ENCODE assay signal across 17 cellular contexts in genomic region chr6:163958646-163959045, GRCh38.
DNase-seq lines count a peak whose midpoint lies in the region; ATAC-seq, FAIRE-seq and TF ChIP-seq lines count a peak whose summit lies in the region.
"Had no signal": no experiment of that assay in that cellular context is flagged by ENCODE, and none has a peak within 500 bp of the region (broad histone marks: within the 10 kb centered on the region; RNA-seq: fewer than 3 reads in every experiment).

No MANE protein-coding gene starts in this region.

- no peak for TF ChIP-seq POLR2A in gastrocnemius medialis (IDR thresholded peaks at IDR 0.05)

- no peak overlapping the region for H3K9ac ChIP-seq in PC-3 (ENCODE audit: low read length)
- no peak overlapping the region for H3K9ac ChIP-seq in fibroblast of lung (ENCODE audit: insufficient read depth, low read length)
- H3K9ac ChIP-seq: SK-N-SH had no signal

- CTCF ChIA-PET in PC-3 (lab: Charles Lee): no interaction called here

- no TSS peak for BruUV-seq in PC-3 (replicated peaks; lab: Mats Ljungman, UMichigan)

- H3K79me2 ChIP-seq in PC-3 (ENCODE audit: low read length) (no peaks in the 10 kb centered on the region), fibroblast of lung (ENCODE audit: control insufficient read depth, insufficient read depth, low read length) (no peaks in the 10 kb centered on the region)

- no peaks in the 10 kb centered on the region for H4K20me1 ChIP-seq in PC-3 (ENCODE audit: low read length)
- no peaks in the 10 kb centered on the region for H4K20me1 ChIP-seq in fibroblast of lung (ENCODE audit: control insufficient read depth, extremely low read depth, insufficient read depth, low read length)

- intact Hi-C loops in PC-3 (cut with micrococcal nuclease): loop anchor here (10.0 kb wide), 1 partner anchor 534 kb away; no protein-coding TSS in a partner anchor
- intact Hi-C loops in gastrocnemius medialis (cut with DNase I; ENCODE audit: low total_unique reads): loop anchor here (5.0 kb wide), 4 partner anchors 296 to 776 kb away; no protein-coding TSS in a partner anchor
- intact Hi-C loops in dorsolateral prefrontal cortex (cut with DNase I): loop anchor here (5.0 to 10.0 kb wide), 5 partner anchors 544 to 1104 kb away; partner anchors contain the start of gene QKI (in 2 of the 2)

- H3K9me2 ChIP-seq in PC-3 (replicated peaks; ENCODE audit: low read length): no peaks in the 10 kb centered on the region
- H3K9me2 ChIP-seq: SK-N-SH had no signal

- H3K9me3 Mint-ChIP-seq in stimulated activated naive B cell treated with anti-CD40 and anti-IgM and Interleukin-4, amounts not matched to agents 10 μg/mL and 1 μg/mL and 100 μg/mL, for 72 hours: no peaks in the 10 kb centered on the region
- H3K9me3 Mint-ChIP-seq: activated B cell treated with CpG ODN at 0.5 μM for 24 hours; activated naive CD4-positive, alpha-beta T cell treated with anti-CD3 and anti-CD28 coated beads, Interleukin-2, amount 10 ng/mL, durations not matched to agents 7 days and 5 days; naive B cell had no signal

- no peak for TF ChIP-seq CTCF in PC-3 (conservative IDR thresholded peaks at IDR 0.05; ENCODE audit: low read depth, low read length)
- TF ChIP-seq CTCF in fibroblast of lung (conservative IDR thresholded peaks at IDR 0.05 in 1 of 2, IDR thresholded peaks at IDR 0.05 in 1 of 2; ENCODE audit: low read depth in 1 of 2, low read length in 2 of 2): no peak
- TF ChIP-seq CTCF in gastrocnemius medialis (IDR thresholded peaks at IDR 0.05 in 4 of 5, conservative IDR thresholded peaks at IDR 0.05 in 1 of 5): no peak
- no peak for TF ChIP-seq CTCF in dorsolateral prefrontal cortex (IDR thresholded peaks at IDR 0.05 in 54 of 56, conservative IDR thresholded peaks at IDR 0.05 in 2 of 56; ENCODE audit: low read depth in 1 of 56, partially characterized antibody in 56 of 56)

- H3K4me3 Mint-ChIP-seq in stimulated activated naive B cell treated with anti-CD40 and anti-IgM and Interleukin-4, amounts not matched to agents 10 μg/mL and 1 μg/mL and 100 μg/mL, for 72 hours: no peak overlapping the region
- H3K4me3 Mint-ChIP-seq: activated B cell treated with CpG ODN at 0.5 μM for 24 hours; activated naive CD4-positive, alpha-beta T cell treated with anti-CD3 and anti-CD28 coated beads, Interleukin-2, amount 10 ng/mL, durations not matched to agents 7 days and 5 days had no signal

- in situ Hi-C loops in gastrocnemius medialis (cut with MboI; ENCODE audit: low sequenced_read_pairs in 4 of 4): loop anchor here (5.0 to 25.0 kb wide), 8 partner anchors 244 to 774 kb away; no protein-coding TSS in a partner anchor

- peak; percentile 18 for DNase-seq in PC-3
- peak; percentile 11 to 85 for DNase-seq in fibroblast of lung (ENCODE audit: low read depth in 2 of 2)
- no peak for DNase-seq in gastrocnemius medialis
- no peak for DNase-seq in dorsolateral prefrontal cortex
- DNase-seq in stimulated activated naive B cell treated with anti-CD40 and anti-IgM and Interleukin-4, amounts not matched to agents 10 μg/mL and 1 μg/mL and 100 μg/mL, for 72 hours: no peak
- DNase-seq in GM19239 (ENCODE audit: insufficient read length, low spot score): no peak
- DNase-seq: activated B cell treated with CpG ODN at 0.5 μM for 24 hours; activated naive CD4-positive, alpha-beta T cell treated with anti-CD3 and anti-CD28 coated beads, Interleukin-2, amount 10 ng/mL, durations not matched to agents 7 days and 5 days; naive B cell; NCI-H1105; NCI-H2227 treated with DMSO at 0.1 percent for 48 hours; SK-N-SH had no signal

- no peak overlapping the region for H3K4me2 ChIP-seq in PC-3 (ENCODE audit: low read length)
- no peak overlapping the region for H3K4me2 ChIP-seq in fibroblast of lung (ENCODE audit: extremely low read depth, insufficient read depth, low read length)
- H3K4me2 ChIP-seq: SK-N-SH had no signal

- ATAC-seq in GM18868 (IDR thresholded peaks at IDR 0.05; ENCODE audit: unreplicated experiment): peak; percentile 40
- no peak for ATAC-seq in PC-3
- no peak for ATAC-seq in gastrocnemius medialis
- ATAC-seq in stimulated activated naive B cell treated with anti-CD40 and anti-IgM and Interleukin-4, amounts not matched to agents 10 μg/mL and 1 μg/mL and 100 μg/mL, for 72 hours (replicated peaks): no peak
- no peak for ATAC-seq in esophagus mucosa

- H3K27me3 ChIP-seq in PC-3 (ENCODE audit: low read length): peaks cover 3% of the 10 kb centered on the region; the same call in 1 of the 2 replicates
- H3K27me3 ChIP-seq in fibroblast of lung (ENCODE audit: control insufficient read depth, insufficient read depth, low read length): no peaks in the 10 kb centered on the region
- no peaks in the 10 kb centered on the region for H3K27me3 ChIP-seq in gastrocnemius medialis
- H3K27me3 ChIP-seq in dorsolateral prefrontal cortex: peaks cover 0 to 4% (median 0%) of the 10 kb centered on the region in 45 donors
- H3K27me3 ChIP-seq: suprapubic skin had no signal

- no peak overlapping the region for H2AFZ ChIP-seq in PC-3 (ENCODE audit: low read length)
- H2AFZ ChIP-seq in fibroblast of lung (ENCODE audit: low read length): no peak overlapping the region

- no peaks in the 10 kb centered on the region for H3K9me3 ChIP-seq in PC-3 (ENCODE audit: low read length)
- H3K9me3 ChIP-seq in fibroblast of lung (ENCODE audit: control insufficient read depth, insufficient read depth, low read depth, low read length): no peaks in the 10 kb centered on the region
- H3K9me3 ChIP-seq in gastrocnemius medialis: no peaks in the 10 kb centered on the region
- H3K9me3 ChIP-seq: SK-N-SH, suprapubic skin had no signal

- H3F3A ChIP-seq in PC-3 (ENCODE audit: low read length, unreplicated experiment): no peaks in the 10 kb centered on the region

- H3K4me1 ChIP-seq in PC-3 (ENCODE audit: insufficient read depth, low read length) (no peaks in the 10 kb centered on the region), fibroblast of lung (ENCODE audit: control insufficient read depth, extremely low read depth, insufficient read depth, low read length) (peaks cover 4% of the 10 kb centered on the region), gastrocnemius medialis (peaks cover 50 to 60% of the 10 kb centered on the region in 2 donors)

- no peak overlapping the region for H3K27ac ChIP-seq in PC-3 (ENCODE audit: low read length)
- no peak overlapping the region for H3K27ac ChIP-seq in fibroblast of lung (ENCODE audit: insufficient read depth, low read length)
- H3K27ac ChIP-seq in gastrocnemius medialis: peak overlapping the region; percentile 81 to 99 (median 92)
- peak overlapping the region in 15 of 59 donors; percentile 2 to 78 (median 37) for H3K27ac ChIP-seq in dorsolateral prefrontal cortex
- H3K27ac ChIP-seq: suprapubic skin had no signal

- POLR2A ChIA-PET in PC-3 (lab: Charles Lee; ENCODE audit: unreplicated experiment): no interaction called here

- H3K36me3 Mint-ChIP-seq in stimulated activated naive B cell treated with anti-CD40 and anti-IgM and Interleukin-4, amounts not matched to agents 10 μg/mL and 1 μg/mL and 100 μg/mL, for 72 hours: no peaks in the 10 kb centered on the region
- H3K36me3 Mint-ChIP-seq: activated naive CD4-positive, alpha-beta T cell treated with anti-CD3 and anti-CD28 coated beads, Interleukin-2, amount 10 ng/mL, durations not matched to agents 7 days and 5 days; naive B cell had no signal

- no peak overlapping the region for H3K27ac Mint-ChIP-seq in stimulated activated naive B cell treated with anti-CD40 and anti-IgM and Interleukin-4, amounts not matched to agents 10 μg/mL and 1 μg/mL and 100 μg/mL, for 72 hours
- H3K27ac Mint-ChIP-seq: activated B cell treated with CpG ODN at 0.5 μM for 24 hours; activated naive CD4-positive, alpha-beta T cell treated with anti-CD3 and anti-CD28 coated beads, Interleukin-2, amount 10 ng/mL, durations not matched to agents 7 days and 5 days had no signal

- H3K36me3 ChIP-seq in PC-3 (ENCODE audit: low read depth, low read length): no peaks in the 10 kb centered on the region
- H3K36me3 ChIP-seq in fibroblast of lung (ENCODE audit: control insufficient read depth, insufficient read depth, low read length): no peaks in the 10 kb centered on the region
- no peaks in the 10 kb centered on the region for H3K36me3 ChIP-seq in gastrocnemius medialis
- H3K36me3 ChIP-seq: suprapubic skin had no signal

- peaks cover 2 to 5% of the 10 kb centered on the region in 2 donors for H3K4me1 Mint-ChIP-seq in stimulated activated naive B cell treated with anti-CD40 and anti-IgM and Interleukin-4, amounts not matched to agents 10 μg/mL and 1 μg/mL and 100 μg/mL, for 72 hours
- H3K4me1 Mint-ChIP-seq: activated naive CD4-positive, alpha-beta T cell treated with anti-CD3 and anti-CD28 coated beads, Interleukin-2, amount 10 ng/mL, durations not matched to agents 7 days and 5 days; naive B cell had no signal

- FAIRE-seq in GM19239 (lab: Jason Lieb, UNC): no peak
- FAIRE-seq: colon, keratinocyte had no signal

- peaks cover 12 to 25% of the 10 kb centered on the region in 2 donors for H3K27me3 Mint-ChIP-seq in stimulated activated naive B cell treated with anti-CD40 and anti-IgM and Interleukin-4, amounts not matched to agents 10 μg/mL and 1 μg/mL and 100 μg/mL, for 72 hours

- H3K4me3 ChIP-seq in PC-3 (ENCODE audit: low read length) (no peak overlapping the region), fibroblast of lung (replicated peaks in 1 of 4; ENCODE audit: control extremely low read depth in 1 of 4, insufficient read depth in 1 of 4, low read depth in 3 of 4, low read length in 4 of 4) (no peak overlapping the region), gastrocnemius medialis (no peak overlapping the region), dorsolateral prefrontal cortex (no peak overlapping the region)
- H3K4me3 ChIP-seq: suprapubic skin had no signal

Comparison
In these comparisons a context has a peak if more than half of its experiments do, and no peak if none do; other contexts are left out.
1. DNase-seq: peak in PC-3 (single experiment) and fibroblast of lung (2 of 2); none in gastrocnemius medialis (0 of 2), dorsolateral prefrontal cortex (0 of 10), stimulated activated naive B cell treated with anti-CD40 and anti-IgM and Interleukin-4, amounts not matched to agents 10 μg/mL and 1 μg/mL and 100 μg/mL, for 72 hours (single experiment) and GM19239 (single experiment).
2. H3K27ac ChIP-seq: peak in gastrocnemius medialis (4 of 4); none in PC-3 (single experiment) and fibroblast of lung (single experiment).